21 cellular contexts compared by ENCODE assay signal in the genomic region with DNA sequence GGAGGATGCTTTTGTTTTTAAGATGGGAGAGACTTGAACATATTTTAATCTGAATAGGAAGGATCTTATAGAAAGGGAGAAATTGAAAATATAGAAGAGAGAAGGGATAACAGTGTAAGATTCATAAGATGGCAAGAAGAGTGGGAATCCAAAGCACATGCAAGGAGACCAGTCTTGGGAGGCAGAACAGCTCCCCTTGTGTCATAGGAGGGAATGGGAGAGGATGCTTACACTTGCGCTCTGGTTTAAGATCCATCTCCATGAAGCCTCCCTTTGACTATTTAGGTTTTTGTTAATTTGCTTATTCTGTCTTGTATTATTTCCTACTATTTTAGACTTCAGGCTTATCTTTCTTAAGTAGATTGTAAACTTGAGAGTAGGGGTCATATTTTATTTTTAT. TPM values are rescaled to one million over a fixed set of nuclear protein-coding genes. Genes with fewer than 3 reads are reported as not detected.
A peak's percentile ranks its signal among the peaks of the same experiment; 100 is the strongest.
DNase-seq lines count a peak whose midpoint lies in the region; ATAC-seq and TF ChIP-seq lines count a peak whose summit lies in the region.
"Had no signal": no experiment of that assay in that cellular context is flagged by ENCODE, and none has a peak within 500 bp of the region (broad histone marks: within the 10 kb centered on the region; RNA-seq: fewer than 3 reads in every experiment).

No MANE protein-coding gene starts in this region.

- TF ChIP-seq CTCF in neural progenitor cell (IDR thresholded peaks at IDR 0.05), result peak; percentile 16

- H3K4me3 ChIP-seq in neural progenitor cell, result no peak overlapping the region
- H3K4me3 ChIP-seq: SJSA1, thyroid gland had no signal

- H3K4me3 Mint-ChIP-seq in neural progenitor cell, result no peak overlapping the region
- H3K4me3 Mint-ChIP-seq in activated T-helper 2 cell treated with anti-CD3 and anti-CD28 coated beads, Interferon-gamma antibody, Interleukin-2, Interleukin-4, amounts not matched to agents 10 μg/mL and 5 μg/mL and 100 μg/mL, durations not matched to agents 14 hours and 24 hours and 36 hours (ENCODE audit: low read depth), result no peak overlapping the region
- H3K4me3 Mint-ChIP-seq: activated CD4-positive, alpha-beta T cell treated with anti-CD3 and anti-CD28 coated beads, Interleukin-2, amount 10 ng/mL, durations not matched to agents 7 days and 5 days; CD4-positive, alpha-beta T cell had no signal

- H3K9me3 ChIP-seq in neural progenitor cell (ENCODE audit: low read depth), result peaks cover 3% of the 10 kb centered on the region
- H3K9me3 ChIP-seq: SJSA1, thyroid gland had no signal

- H3K36me3 Mint-ChIP-seq in neural progenitor cell, result peaks cover 7% of the 10 kb centered on the region
- peaks cover 46% of the 10 kb centered on the region for H3K36me3 Mint-ChIP-seq in activated T-helper 2 cell treated with anti-CD3 and anti-CD28 coated beads, Interferon-gamma antibody, Interleukin-2, Interleukin-4, amounts not matched to agents 10 μg/mL and 5 μg/mL and 100 μg/mL, durations not matched to agents 14 hours and 24 hours and 36 hours (ENCODE audit: low read depth)

- H3K27ac Mint-ChIP-seq in neural progenitor cell, result no peak overlapping the region
- H3K27ac Mint-ChIP-seq in activated T-helper 2 cell treated with anti-CD3 and anti-CD28 coated beads, Interferon-gamma antibody, Interleukin-2, Interleukin-4, amounts not matched to agents 10 μg/mL and 5 μg/mL and 100 μg/mL, durations not matched to agents 14 hours and 24 hours and 36 hours, result no peak overlapping the region
- H3K27ac Mint-ChIP-seq: activated CD4-positive, alpha-beta T cell treated with anti-CD3 and anti-CD28 coated beads, Interleukin-2, amount 10 ng/mL, durations not matched to agents 7 days and 5 days; CD4-positive, alpha-beta T cell had no signal

- peaks cover 2% of the 10 kb centered on the region for H3K27me3 Mint-ChIP-seq in neural progenitor cell (ENCODE audit: insufficient read depth, low read depth)
- H3K27me3 Mint-ChIP-seq in activated T-helper 2 cell treated with anti-CD3 and anti-CD28 coated beads, Interferon-gamma antibody, Interleukin-2, Interleukin-4, amounts not matched to agents 10 μg/mL and 5 μg/mL and 100 μg/mL, durations not matched to agents 14 hours and 24 hours and 36 hours (ENCODE audit: low read depth), result no peaks in the 10 kb centered on the region
- H3K27me3 Mint-ChIP-seq: activated CD4-positive, alpha-beta T cell treated with anti-CD3 and anti-CD28 coated beads, Interleukin-2, amount 10 ng/mL, durations not matched to agents 7 days and 5 days; CD4-positive, alpha-beta T cell had no signal

- no peak overlapping the region for H3K9ac ChIP-seq in neural progenitor cell

- H3K27ac ChIP-seq in neural progenitor cell, result no peak overlapping the region
- H3K27ac ChIP-seq: SJSA1, thyroid gland had no signal

- H3K4me1 ChIP-seq in neural progenitor cell, result no peaks in the 10 kb centered on the region
- H3K4me1 ChIP-seq: SJSA1, thyroid gland had no signal

- H3K4me1 Mint-ChIP-seq in neural progenitor cell, result no peaks in the 10 kb centered on the region
- H3K4me1 Mint-ChIP-seq in activated T-helper 2 cell treated with anti-CD3 and anti-CD28 coated beads, Interferon-gamma antibody, Interleukin-2, Interleukin-4, amounts not matched to agents 10 μg/mL and 5 μg/mL and 100 μg/mL, durations not matched to agents 14 hours and 24 hours and 36 hours (ENCODE audit: low read depth), result peaks cover 13% of the 10 kb centered on the region

- no peaks in the 10 kb centered on the region for H3K9me3 Mint-ChIP-seq in neural progenitor cell
- no peaks in the 10 kb centered on the region for H3K9me3 Mint-ChIP-seq in activated T-helper 2 cell treated with anti-CD3 and anti-CD28 coated beads, Interferon-gamma antibody, Interleukin-2, Interleukin-4, amounts not matched to agents 10 μg/mL and 5 μg/mL and 100 μg/mL, durations not matched to agents 14 hours and 24 hours and 36 hours
- H3K9me3 Mint-ChIP-seq: activated CD4-positive, alpha-beta T cell treated with anti-CD3 and anti-CD28 coated beads, Interleukin-2, amount 10 ng/mL, durations not matched to agents 7 days and 5 days; CD4-positive, alpha-beta T cell had no signal

- no peaks in the 10 kb centered on the region for H3F3A ChIP-seq in neural progenitor cell (ENCODE audit: low read depth)

- no peak for ATAC-seq in GM18498 (IDR thresholded peaks at IDR 0.05; ENCODE audit: unreplicated experiment)

- no peaks in the 10 kb centered on the region for H3K79me2 ChIP-seq in neural progenitor cell (ENCODE audit: low read depth)

- intact Hi-C loops in activated T-helper 2 cell treated with anti-CD3 and anti-CD28 coated beads, Interferon-gamma antibody, Interleukin-2, Interleukin-4, amounts not matched to agents 10 μg/mL and 5 μg/mL and 100 μg/mL, durations not matched to agents 14 hours and 24 hours and 36 hours (cut with micrococcal nuclease), result no loop called here

- DNase-seq in ELR (ENCODE audit: low read depth) (peak; percentile 2), Kasumi-1 (lab: John Stamatoyannopoulos, UW) (peak; percentile 3 to 6), cerebellar cortex (ENCODE audit: low spot score) (peak; percentile 0), neural progenitor cell (ENCODE audit: low spot score) (no peak), NCI-H146 (lab: John Stamatoyannopoulos, UW) (no peak)
- DNase-seq in activated T-helper 2 cell treated with anti-CD3 and anti-CD28 coated beads, Interferon-gamma antibody, Interleukin-2, Interleukin-4, amounts not matched to agents 10 μg/mL and 5 μg/mL and 100 μg/mL, durations not matched to agents 14 hours and 24 hours and 36 hours (ENCODE audit: low spot score), result no peak
- DNase-seq: activated CD4-positive, alpha-beta T cell treated with anti-CD3 and anti-CD28 coated beads, Interleukin-2, amount 10 ng/mL, durations not matched to agents 7 days and 5 days; activated naive CD4-positive, alpha-beta T cell treated with anti-CD3 and anti-CD28 coated beads, Interleukin-2, amount 50 U/mL, for 16 hours; CD4-positive, alpha-beta T cell; midbrain; MM.1S; NCI-H187 treated with DMSO at 0.1 percent for 48 hours; NCI-H510A; T1000; thyroid gland had no signal

- H2AFZ ChIP-seq in neural progenitor cell (replicated peaks), result no peak overlapping the region

- no peaks in the 10 kb centered on the region for H3K27me3 ChIP-seq in neural progenitor cell
- H3K27me3 ChIP-seq: SJSA1, thyroid gland had no signal

- H3K36me3 ChIP-seq in neural progenitor cell, result no peaks in the 10 kb centered on the region
- H3K36me3 ChIP-seq: thyroid gland had no signal

- no peak overlapping the region for H3K4me2 ChIP-seq in neural progenitor cell

- H4K20me1 ChIP-seq in neural progenitor cell (ENCODE audit: low read depth), result no peaks in the 10 kb centered on the region

RNA-seq across cellular contexts. Expression of gene KIF4A, which starts 42.7 kb away (rescaled TPM):
- 63.6 and 77.6 TPM in 2 replicates for total RNA-seq in neural progenitor cell (ENCODE audit: low replicate concordance)
- 24.4 and 26.5 TPM in 2 replicates for total RNA-seq in activated T-helper 2 cell treated with anti-CD3 and anti-CD28 coated beads, Interferon-gamma antibody, Interleukin-2, Interleukin-4, amounts not matched to agents 10 μg/mL and 5 μg/mL and 100 μg/mL, durations not matched to agents 14 hours and 24 hours and 36 hours

RNA-seq across cellular contexts. Expression of gene PDZD11, which starts 42.9 kb away (rescaled TPM):
- 27.7 and 34.7 TPM in 2 replicates for total RNA-seq in neural progenitor cell (ENCODE audit: low replicate concordance)
- 27.7 and 31.4 TPM in 2 replicates for total RNA-seq in activated T-helper 2 cell treated with anti-CD3 and anti-CD28 coated beads, Interferon-gamma antibody, Interleukin-2, Interleukin-4, amounts not matched to agents 10 μg/mL and 5 μg/mL and 100 μg/mL, durations not matched to agents 14 hours and 24 hours and 36 hours

RNA-seq across cellular contexts. Expression of gene RAB41, which starts 50.6 kb away (rescaled TPM):
- not detected in 2 replicates for total RNA-seq in neural progenitor cell (ENCODE audit: low replicate concordance)
- total RNA-seq in activated T-helper 2 cell treated with anti-CD3 and anti-CD28 coated beads, Interferon-gamma antibody, Interleukin-2, Interleukin-4, amounts not matched to agents 10 μg/mL and 5 μg/mL and 100 μg/mL, durations not matched to agents 14 hours and 24 hours and 36 hours, result not detected in 2 replicates
- total RNA-seq: activated CD4-positive, alpha-beta T cell treated with anti-CD3 and anti-CD28 coated beads, Interleukin-2, amount 10 ng/mL, durations not matched to agents 7 days and 5 days; CD4-positive, alpha-beta T cell; fibroblast of lung; OCI-LY7; omental fat pad; SJSA1; skeletal muscle tissue; thyroid gland had no signal

Comparison
In these comparisons a context has a peak if more than half of its experiments do, and no peak if none do; other contexts are left out.
1. DNase-seq: peak in ELR (single experiment), Kasumi-1 (2 of 2) and cerebellar cortex (single experiment); none in neural progenitor cell (single experiment), NCI-H146 (single experiment) and activated T-helper 2 cell treated with anti-CD3 and anti-CD28 coated beads, Interferon-gamma antibody, Interleukin-2, Interleukin-4, amounts not matched to agents 10 μg/mL and 5 μg/mL and 100 μg/mL, durations not matched to agents 14 hours and 24 hours and 36 hours (single experiment).